In the genomic region with DNA sequence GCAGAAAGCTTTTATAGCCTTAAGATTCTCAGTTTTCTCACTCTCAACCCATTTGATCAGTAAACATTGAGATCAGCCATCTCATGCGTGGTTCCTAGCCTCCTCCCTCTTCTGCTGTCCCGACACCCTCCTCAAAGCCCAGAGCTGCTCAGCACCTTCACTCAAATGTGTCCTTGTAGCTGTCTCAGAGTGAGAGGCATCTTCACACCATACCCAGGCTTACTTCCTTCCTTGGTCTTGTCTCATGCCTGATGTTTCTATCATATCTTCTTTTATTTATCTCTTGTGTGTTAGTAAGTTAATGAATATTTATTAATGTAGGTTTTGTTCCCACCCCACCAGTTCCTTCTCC, we compare ENCODE assay signal across 14 cellular contexts.
DNase-seq lines count a peak whose midpoint lies in the region; ATAC-seq, FAIRE-seq and TF ChIP-seq lines count a peak whose summit lies in the region.
"Had no signal": no experiment of that assay in that cellular context is flagged by ENCODE, and none has a peak within 500 bp of the region (broad histone marks: within the 10 kb centered on the region; RNA-seq: fewer than 3 reads in every experiment).

No MANE protein-coding gene starts in this region.

- no peaks in the 10 kb centered on the region for H3K36me3 ChIP-seq in BE2C
- H3K36me3 ChIP-seq in adrenal gland (replicated peaks in 1 of 2), result no peaks in the 10 kb centered on the region
- H3K36me3 ChIP-seq: gastroesophageal sphincter, transverse colon had no signal

- no peaks in the 10 kb centered on the region for H3K36me3 Mint-ChIP-seq in activated T-cell treated with anti-CD3 and anti-CD28 coated beads, Interleukin-2, amount 50 U/mL, for 72 hours (ENCODE audit: insufficient read depth in 2 of 2)
- no peaks in the 10 kb centered on the region for H3K36me3 Mint-ChIP-seq in stimulated activated naive B cell treated with anti-CD40 and anti-IgM and Interleukin-4, amounts not matched to agents 10 μg/mL and 1 μg/mL and 100 μg/mL, for 72 hours

- H3K27me3 ChIP-seq in BE2C (no peaks in the 10 kb centered on the region), adrenal gland (no peaks in the 10 kb centered on the region)
- H3K27me3 ChIP-seq: gastroesophageal sphincter, transverse colon had no signal

- DNase-seq in activated T-cell treated with anti-CD3 and anti-CD28 coated beads, Interleukin-2, amount 50 U/mL, for 72 hours, result peak in 1 of 2 donors; percentile 6
- DNase-seq in activated T-cell treated with anti-CD3 and anti-CD28 coated beads, Interleukin-2, amount 50 U/mL, for 1 hour, result no peak
- no peak for DNase-seq in stimulated activated naive B cell treated with anti-CD40 and anti-IgM and Interleukin-4, amounts not matched to agents 10 μg/mL and 1 μg/mL and 100 μg/mL, for 72 hours
- DNase-seq in BE2C (no peak), frontal cortex (ENCODE audit: low spot score in 2 of 2) (no peak), adrenal gland (no peak)
- DNase-seq: amniotic stem cell, kidney glomerular epithelial cell, NCI-H2227 treated with DMSO at 0.1 percent for 48 hours, nephron progenitor cell had no signal

- no peak for FAIRE-seq in frontal cortex (lab: Jason Lieb, UNC)

- peaks cover 15% of the 10 kb centered on the region for H3K4me1 Mint-ChIP-seq in activated T-cell treated with anti-CD3 and anti-CD28 coated beads, Interleukin-2, amount 50 U/mL, for 72 hours (ENCODE audit: low read depth)
- peaks cover 40 to 69% of the 10 kb centered on the region in 2 donors for H3K4me1 Mint-ChIP-seq in stimulated activated naive B cell treated with anti-CD40 and anti-IgM and Interleukin-4, amounts not matched to agents 10 μg/mL and 1 μg/mL and 100 μg/mL, for 72 hours
- H3K4me1 Mint-ChIP-seq: nephron progenitor cell had no signal

- 63 to 87% (median 74%) methylated on average over 2 of the region's 2 CpGs for WGBS in adrenal gland, 4 donors

- ATAC-seq in activated T-cell treated with anti-CD3 and anti-CD28 coated beads, Interleukin-2, amount 50 U/mL, for 72 hours (replicated peaks in 1 of 2), result peak; percentile 42 to 59
- ATAC-seq in HG02884 (IDR thresholded peaks at IDR 0.05; ENCODE audit: unreplicated experiment) (peak; percentile 25), HG03571 (IDR thresholded peaks at IDR 0.05; ENCODE audit: unreplicated experiment) (peak; percentile 47)
- ATAC-seq in stimulated activated naive B cell treated with anti-CD40 and anti-IgM and Interleukin-4, amounts not matched to agents 10 μg/mL and 1 μg/mL and 100 μg/mL, for 72 hours (replicated peaks), result peak; percentile 59 to 61
- ATAC-seq: gastroesophageal sphincter had no signal

- TF ChIP-seq CTCF in BE2C (IDR thresholded peaks at IDR 0.05; ENCODE audit: low read depth, low read length), result no peak
- no peak for TF ChIP-seq CTCF in adrenal gland (IDR thresholded peaks at IDR 0.05)

- no peaks in the 10 kb centered on the region for H3K9me3 Mint-ChIP-seq in activated T-cell treated with anti-CD3 and anti-CD28 coated beads, Interleukin-2, amount 50 U/mL, for 72 hours
- H3K9me3 Mint-ChIP-seq in stimulated activated naive B cell treated with anti-CD40 and anti-IgM and Interleukin-4, amounts not matched to agents 10 μg/mL and 1 μg/mL and 100 μg/mL, for 72 hours, result no peaks in the 10 kb centered on the region
- H3K9me3 Mint-ChIP-seq: nephron progenitor cell had no signal

- no peak overlapping the region for H3K4me3 Mint-ChIP-seq in activated T-cell treated with anti-CD3 and anti-CD28 coated beads, Interleukin-2, amount 50 U/mL, for 72 hours
- peak overlapping the region; percentile 53 to 61 for H3K4me3 Mint-ChIP-seq in stimulated activated naive B cell treated with anti-CD40 and anti-IgM and Interleukin-4, amounts not matched to agents 10 μg/mL and 1 μg/mL and 100 μg/mL, for 72 hours
- H3K4me3 Mint-ChIP-seq: nephron progenitor cell had no signal

- intact Hi-C loops in adrenal gland (cut with DNase I), result loop anchor here in 1 of 2 donors (10.0 kb wide), 1 partner anchor 162 kb away; no protein-coding TSS in a partner anchor

- H3K4me1 ChIP-seq in BE2C (no peaks in the 10 kb centered on the region), adrenal gland (replicated peaks in 1 of 2) (no peaks in the 10 kb centered on the region)
- H3K4me1 ChIP-seq: gastroesophageal sphincter, transverse colon had no signal

- H3K9me3 ChIP-seq in BE2C (no peaks in the 10 kb centered on the region), adrenal gland (replicated peaks in 1 of 3) (no peaks in the 10 kb centered on the region)
- H3K9me3 ChIP-seq: gastroesophageal sphincter, transverse colon had no signal

- peaks cover 10% of the 10 kb centered on the region for H3K27me3 Mint-ChIP-seq in activated T-cell treated with anti-CD3 and anti-CD28 coated beads, Interleukin-2, amount 50 U/mL, for 72 hours (ENCODE audit: low read depth)
- H3K27me3 Mint-ChIP-seq in stimulated activated naive B cell treated with anti-CD40 and anti-IgM and Interleukin-4, amounts not matched to agents 10 μg/mL and 1 μg/mL and 100 μg/mL, for 72 hours, result no peaks in the 10 kb centered on the region

- no peak overlapping the region for H3K27ac ChIP-seq in adrenal gland
- H3K27ac ChIP-seq: gastroesophageal sphincter, transverse colon had no signal

- H3K27ac Mint-ChIP-seq in activated T-cell treated with anti-CD3 and anti-CD28 coated beads, Interleukin-2, amount 50 U/mL, for 72 hours, result peak overlapping the region; percentile 66
- H3K27ac Mint-ChIP-seq in stimulated activated naive B cell treated with anti-CD40 and anti-IgM and Interleukin-4, amounts not matched to agents 10 μg/mL and 1 μg/mL and 100 μg/mL, for 72 hours, result peak overlapping the region; percentile 95
- H3K27ac Mint-ChIP-seq: nephron progenitor cell had no signal

- no peak for TF ChIP-seq POLR2A in adrenal gland (IDR thresholded peaks at IDR 0.05)

- H3K4me3 ChIP-seq in BE2C (ENCODE audit: low read depth, low read length) (no peak overlapping the region), adrenal gland (no peak overlapping the region)
- H3K4me3 ChIP-seq: gastroesophageal sphincter, transverse colon had no signal

Comparison
In these comparisons a context has a peak if more than half of its experiments do, and no peak if none do; other contexts are left out.
1. H3K4me3 Mint-ChIP-seq: peak in stimulated activated naive B cell treated with anti-CD40 and anti-IgM and Interleukin-4, amounts not matched to agents 10 μg/mL and 1 μg/mL and 100 μg/mL, for 72 hours (2 of 2); none in activated T-cell treated with anti-CD3 and anti-CD28 coated beads, Interleukin-2, amount 50 U/mL, for 72 hours (0 of 2).
2. Peak in every context shown above with its lines, with median percentiles within 50 percentile points of each other: ATAC-seq.